Comparison of ENCODE assay signal across 12 cellular contexts in genomic region chr22:43159484-43160178, GRCh38. TPM values are rescaled to one million over a fixed set of nuclear protein-coding genes. Genes with fewer than 3 reads are reported as not detected.
DNase-seq lines count a peak whose midpoint lies in the region; ATAC-seq and TF ChIP-seq lines count a peak whose summit lies in the region.
"Had no signal": no experiment of that assay in that cellular context is flagged by ENCODE, and none has a peak within 500 bp of the region (broad histone marks: within the 10 kb centered on the region; RNA-seq: fewer than 3 reads in every experiment).

No MANE protein-coding gene starts in this region.

- no peaks in the 10 kb centered on the region for H3K27me3 ChIP-seq in neural cell (ENCODE audit: insufficient read depth, low read depth, low read length)

- no peaks in the 10 kb centered on the region for H3K36me3 ChIP-seq in neural cell (ENCODE audit: insufficient read depth, low read length)

- H3K4me1 Mint-ChIP-seq in HFFc6 (ENCODE audit: low read depth), result 0 out of 2 replicates have a peak, but pooled peaks cover 6% of the 10 kb centered on the region

- H3K4me3 Mint-ChIP-seq in HFFc6, result no peak overlapping the region
- H3K4me3 Mint-ChIP-seq: activated CD8-positive, alpha-beta T cell treated with anti-CD3 and anti-CD28 coated beads for 36 hours had no signal

- no peaks in the 10 kb centered on the region for H3K9me3 ChIP-seq in neural cell (ENCODE audit: low read length)

- TF ChIP-seq RAD21 in neural cell (conservative IDR thresholded peaks at IDR 0.05), result no peak

- no peak for TF ChIP-seq EP300 in neural cell (conservative IDR thresholded peaks at IDR 0.05; ENCODE audit: poor library complexity, severe bottlenecking)

- no peak for ATAC-seq in GM21390 (IDR thresholded peaks at IDR 0.05; ENCODE audit: unreplicated experiment)
- no peak for ATAC-seq in GM19463 (IDR thresholded peaks at IDR 0.05; ENCODE audit: unreplicated experiment)
- ATAC-seq in GM21526 (IDR thresholded peaks at IDR 0.05; ENCODE audit: low FRiP score, unreplicated experiment), result no peak
- no peak for ATAC-seq in HG02571 (IDR thresholded peaks at IDR 0.05; ENCODE audit: unreplicated experiment)
- ATAC-seq: activated CD8-positive, alpha-beta T cell treated with anti-CD3 and anti-CD28 coated beads for 36 hours had no signal

- H3K9me3 Mint-ChIP-seq in HFFc6, result no peaks in the 10 kb centered on the region
- H3K9me3 Mint-ChIP-seq: activated CD8-positive, alpha-beta T cell treated with anti-CD3 and anti-CD28 coated beads for 36 hours had no signal

- no peak overlapping the region for H2AFZ ChIP-seq in neural cell (ENCODE audit: low read depth, low read length)

- H3K36me3 Mint-ChIP-seq in HFFc6 (ENCODE audit: low read depth), result peaks cover 8% of the 10 kb centered on the region; the same call in 1 of the 2 replicates

- no peak overlapping the region for H3K9ac ChIP-seq in neural cell (ENCODE audit: low read length)

- H3F3A ChIP-seq in neural cell (ENCODE audit: insufficient read depth, low read length, poor library complexity, severe bottlenecking), result no peaks in the 10 kb centered on the region

- H3K79me2 ChIP-seq in neural cell (replicated peaks; ENCODE audit: insufficient read depth, low read length), result no peaks in the 10 kb centered on the region

- H3K27me3 Mint-ChIP-seq in HFFc6 (ENCODE audit: insufficient read depth), result peaks cover 3% of the 10 kb centered on the region
- H3K27me3 Mint-ChIP-seq: activated CD8-positive, alpha-beta T cell treated with anti-CD3 and anti-CD28 coated beads for 36 hours had no signal

- peak; percentile 60 for TF ChIP-seq CTCF in HFFc6 (IDR thresholded peaks at IDR 0.05)
- TF ChIP-seq CTCF in choroid plexus epithelial cell (conservative IDR thresholded peaks at IDR 0.05; ENCODE audit: low read depth, low read length), result peak; percentile 53
- TF ChIP-seq CTCF in neural cell (IDR thresholded peaks at IDR 0.05; ENCODE audit: poor library complexity, severe bottlenecking), result peak; percentile 18

- no peaks in the 10 kb centered on the region for H3K9me2 ChIP-seq in neural cell (ENCODE audit: insufficient read depth, low read length)

- H3K4me3 ChIP-seq in choroid plexus epithelial cell (ENCODE audit: low read depth, low read length) (no peak overlapping the region), neural cell (ENCODE audit: low read length) (no peak overlapping the region)

- DNase-seq in D341Med (ENCODE audit: low spot score), result peak; percentile 68
- no peak for DNase-seq in HFFc6
- DNase-seq in choroid plexus epithelial cell (ENCODE audit: low read depth), result peak; percentile 43
- DNase-seq: activated CD8-positive, alpha-beta T cell treated with anti-CD3 and anti-CD28 coated beads for 36 hours; HCEC 1CT; right cardiac atrium had no signal

- no peak overlapping the region for H3K27ac Mint-ChIP-seq in HFFc6
- H3K27ac Mint-ChIP-seq: activated CD8-positive, alpha-beta T cell treated with anti-CD3 and anti-CD28 coated beads for 36 hours had no signal

- H4K20me1 ChIP-seq in neural cell (ENCODE audit: insufficient read depth), result no peaks in the 10 kb centered on the region

- no peak overlapping the region for H3K27ac ChIP-seq in neural cell (ENCODE audit: low read length)

- no peak overlapping the region for H3K4me2 ChIP-seq in neural cell (ENCODE audit: low read length)

TF ChIP-seq in neural cell, 6 proteins besides CTCF, POLR2A, EP300 and RAD21:
- no peak for TF ChIP-seq REST (IDR thresholded peaks at IDR 0.05; ENCODE audit: borderline replicate concordance)
- TF ChIP-seq SMC3 (conservative IDR thresholded peaks at IDR 0.05; ENCODE audit: poor library complexity), result no peak
- TF ChIP-seq TAF1 (IDR thresholded peaks at IDR 0.05; ENCODE audit: low read depth), result no peak
- TF ChIP-seq EZH2 (IDR thresholded peaks at IDR 0.05; ENCODE audit: borderline replicate concordance, insufficient read depth, low read length, poor library complexity, severe bottlenecking), result no peak
- no peak for TF ChIP-seq POLR2AphosphoS5 (IDR thresholded peaks at IDR 0.05)
- no peak for TF ChIP-seq MXI1 (conservative IDR thresholded peaks at IDR 0.05; ENCODE audit: poor library complexity, severe bottlenecking)
TF ChIP-seq in neural cell: peak in this region for 0.

RNA-seq across cellular contexts. Expression of gene TSPO, which starts 8.3 kb away (rescaled TPM):
- total RNA-seq in HFFc6 (2021; fragmentation: NEBNext Ultra II Directional; extraction: Animal tissue kit (Norgen Biotek cat#: 25700)), result 100 to 1,000 TPM; 325 to 442 (median 361) TPM
- polyA plus RNA-seq in neural cell, result not detected in 2 replicates
- not detected in 2 replicates for polyA minus RNA-seq in neural cell

RNA-seq across cellular contexts. Expression of gene MCAT, which starts 16.4 kb away (rescaled TPM):
- 10 to 100 TPM; 15.1 to 16.6 (median 15.6) TPM for total RNA-seq in HFFc6 (2021; fragmentation: NEBNext Ultra II Directional; extraction: Animal tissue kit (Norgen Biotek cat#: 25700))
- 46.1 and 46.8 TPM in 2 replicates for polyA plus RNA-seq in neural cell
- polyA minus RNA-seq in neural cell, result 33.8 and 35.7 TPM in 2 replicates

RNA-seq across cellular contexts. Expression of gene TTLL12, which starts 27.3 kb away (rescaled TPM):
- 10 to 100 TPM; 33.9 to 42.4 (median 38.7) TPM for total RNA-seq in HFFc6 (2021; fragmentation: NEBNext Ultra II Directional; extraction: Animal tissue kit (Norgen Biotek cat#: 25700))
- polyA plus RNA-seq in neural cell, result 22.2 and 24.1 TPM in 2 replicates
- polyA minus RNA-seq in neural cell, result 25.0 and 27.5 TPM in 2 replicates

RNA-seq across cellular contexts. Expression of gene BIK, which starts 49.1 kb away (rescaled TPM):
- total RNA-seq in HFFc6 (2021; fragmentation: NEBNext Ultra II Directional; extraction: Animal tissue kit (Norgen Biotek cat#: 25700)), result under 1 TPM in 1 of 6 experiments, not detected in 5; 0.20 TPM
- polyA plus RNA-seq in neural cell, result 1.5 and 3.1 TPM in 2 replicates
- 1.5 TPM in 1 of 2 replicates, not detected in the other for polyA minus RNA-seq in neural cell
- total RNA-seq: aorta had no signal
